In the genomic region with DNA sequence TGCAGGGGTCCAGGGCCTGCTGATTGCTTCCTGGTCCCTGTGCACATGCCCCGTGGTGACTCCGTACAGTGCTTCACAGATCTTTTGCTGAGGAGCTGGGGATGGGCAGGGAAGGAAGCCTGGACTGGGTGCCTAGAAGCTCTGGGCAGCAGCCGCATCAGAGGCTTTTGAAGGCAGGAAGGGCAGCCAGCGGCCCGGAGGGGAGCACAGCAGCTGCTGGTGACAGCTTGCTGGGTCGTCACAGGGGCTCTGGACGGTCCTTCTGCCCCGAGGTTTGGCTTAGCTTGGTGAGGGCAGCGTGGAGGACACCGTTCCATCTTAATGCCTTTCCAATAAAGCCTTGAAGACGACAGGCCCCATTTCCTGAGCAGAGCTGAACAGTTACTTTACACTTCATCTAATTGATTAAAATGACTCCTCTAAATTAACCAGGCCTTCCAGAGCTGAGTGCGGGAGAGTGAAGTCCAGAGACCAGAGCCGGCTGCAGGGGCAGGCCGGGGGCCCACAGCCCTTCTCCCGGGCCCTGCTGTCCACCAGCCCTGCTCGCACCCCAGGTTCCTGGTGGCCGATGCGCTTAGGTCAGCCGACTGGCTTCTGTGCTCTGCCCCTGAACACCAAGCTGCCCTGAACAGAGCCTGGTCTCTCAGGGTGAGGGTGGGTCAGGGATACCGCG, we compare ENCODE assay signal across 23 cellular contexts.
"Had no signal": no experiment of that assay in that cellular context is flagged by ENCODE, and none has a peak within 500 bp of the region (broad histone marks: within the 10 kb centered on the region; RNA-seq: fewer than 3 reads in every experiment).

No MANE protein-coding gene starts in this region.

- H3K9me3 Mint-ChIP-seq: activated CD8-positive, alpha-beta T cell treated with anti-CD3 and anti-CD28 coated beads for 36 hours; activated naive CD8-positive, alpha-beta T cell treated with anti-CD3 and anti-CD28 coated beads, Interleukin-2, amount 50 U/mL, for 24 hours; naive B cell; nephron progenitor cell had no signal

- H3K4me1 ChIP-seq: parathyroid adenoma, psoas muscle, upper lobe of right lung had no signal

- H3K27ac Mint-ChIP-seq: activated CD8-positive, alpha-beta T cell treated with anti-CD3 and anti-CD28 coated beads for 36 hours; activated naive CD8-positive, alpha-beta T cell treated with anti-CD3 and anti-CD28 coated beads, Interleukin-2, amount 50 U/mL, for 24 hours had no signal

- H3K27me3 ChIP-seq: suprapubic skin, tibial artery, upper lobe of right lung had no signal

- H3K9me3 ChIP-seq: left ventricle myocardium inferior, psoas muscle, suprapubic skin, tibial artery, upper lobe of right lung had no signal

- H3K27me3 Mint-ChIP-seq: activated CD8-positive, alpha-beta T cell treated with anti-CD3 and anti-CD28 coated beads for 36 hours; activated naive CD8-positive, alpha-beta T cell treated with anti-CD3 and anti-CD28 coated beads, Interleukin-2, amount 50 U/mL, for 24 hours; naive B cell had no signal

- ATAC-seq: activated CD8-positive, alpha-beta T cell treated with anti-CD3 and anti-CD28 coated beads for 36 hours; activated naive CD8-positive, alpha-beta T cell treated with anti-CD3 and anti-CD28 coated beads, Interleukin-2, amount 50 U/mL, for 24 hours; psoas muscle; upper lobe of right lung had no signal

- H3K36me3 ChIP-seq: left ventricle myocardium inferior, suprapubic skin, tibial artery, upper lobe of right lung had no signal

- FAIRE-seq: colon, frontal cortex, islet of Langerhans had no signal

- DNase-seq: activated CD4-positive, alpha-beta T cell treated with anti-CD3 and anti-CD28 coated beads, Interleukin-2, amount 50 U/mL, for 1 hour; activated CD4-positive, CD25-positive, alpha-beta regulatory T cell treated with anti-CD3 and anti-CD28 coated beads, Interleukin-2, amount 50 U/mL, for 72 hours; activated CD8-positive, alpha-beta T cell treated with anti-CD3 and anti-CD28 coated beads for 36 hours; activated effector memory CD4-positive, alpha-beta T cell treated with Interleukin-2 at 50 U/mL for 16 hours; activated naive CD4-positive, alpha-beta T cell treated with Interleukin-2 at 50 U/mL for 16 hours; activated naive CD8-positive, alpha-beta T cell treated with anti-CD3 and anti-CD28 coated beads, Interleukin-2, amount 50 U/mL, for 24 hours; activated T-cell treated with anti-CD3 and anti-CD28 coated beads, Interleukin-2, amount 50 U/mL, for 48 hours; amygdala; effector CD8-positive, alpha-beta T cell; left ventricle myocardium inferior; naive B cell; nephron progenitor cell; nucleus accumbens; psoas muscle; stimulated activated naive CD4-positive, alpha-beta T cell; T-helper 2 cell; tibial artery; upper lobe of right lung had no signal

- H3K4me3 ChIP-seq: left ventricle myocardium inferior, psoas muscle, suprapubic skin, tibial artery, upper lobe of right lung had no signal

- H2AFZ ChIP-seq: parathyroid adenoma had no signal

- H3K27ac ChIP-seq: left ventricle myocardium inferior, parathyroid adenoma, psoas muscle, suprapubic skin, tibial artery, upper lobe of right lung had no signal

- H3K4me3 Mint-ChIP-seq: activated CD8-positive, alpha-beta T cell treated with anti-CD3 and anti-CD28 coated beads for 36 hours; activated naive CD8-positive, alpha-beta T cell treated with anti-CD3 and anti-CD28 coated beads, Interleukin-2, amount 50 U/mL, for 24 hours; naive B cell; nephron progenitor cell had no signal

- H3K36me3 Mint-ChIP-seq: naive B cell had no signal

- H3K9ac ChIP-seq: parathyroid adenoma had no signal

- H3K79me2 ChIP-seq: parathyroid adenoma had no signal
